18 cellular contexts compared by ENCODE assay signal in the genomic region with DNA sequence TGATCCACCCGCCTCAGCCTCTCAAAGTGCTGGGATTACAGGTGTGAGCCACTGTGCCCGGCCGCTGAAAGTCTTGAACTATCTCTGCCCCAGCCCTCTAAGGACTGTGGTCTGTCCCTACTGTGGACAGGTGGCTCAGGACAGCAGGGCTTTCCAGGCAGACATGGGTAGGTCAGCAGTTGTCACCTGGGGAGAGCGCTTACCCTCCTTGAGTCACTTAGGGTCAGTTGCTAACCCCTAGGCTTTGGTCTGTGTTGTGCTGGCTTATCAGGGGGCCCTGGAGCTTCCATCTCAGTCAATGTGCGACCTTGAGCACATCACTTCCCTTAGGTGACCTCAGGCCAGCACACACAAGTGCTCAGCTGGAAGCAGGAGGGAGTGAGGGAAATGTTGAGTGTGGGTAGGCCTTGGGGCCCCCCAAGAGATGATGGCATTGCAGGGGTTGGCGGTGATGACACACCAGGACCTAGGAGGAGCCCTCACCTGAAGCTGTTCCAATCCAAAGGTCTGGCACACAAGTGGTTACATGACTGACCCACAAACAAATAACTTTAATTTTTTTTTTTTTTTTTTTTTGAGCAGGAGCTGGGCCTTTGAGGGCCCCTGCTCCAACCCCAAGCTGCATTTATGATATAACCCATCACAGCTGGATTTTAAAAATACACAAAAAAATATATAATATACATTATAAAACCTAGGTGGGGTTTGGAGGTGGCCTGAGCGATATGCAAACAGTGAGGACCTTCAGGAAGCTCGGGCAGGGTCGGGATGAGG. TPM values are rescaled to one million over a fixed set of nuclear protein-coding genes. Genes with fewer than 3 reads are reported as not detected.
DNase-seq lines count a peak whose midpoint lies in the region; ATAC-seq, FAIRE-seq and TF ChIP-seq lines count a peak whose summit lies in the region.
"Had no signal": no experiment of that assay in that cellular context is flagged by ENCODE, and none has a peak within 500 bp of the region (broad histone marks: within the 10 kb centered on the region; RNA-seq: fewer than 3 reads in every experiment).

No MANE protein-coding gene starts in this region.

- H3K27ac ChIP-seq in HepG2 (ENCODE audit: extremely low read length, insufficient read depth, low read length): peak overlapping the region; percentile 55
- peak overlapping the region in 1 of 3 donors; percentile 48 for H3K27ac ChIP-seq in right lobe of liver
- no peak overlapping the region for H3K27ac ChIP-seq in Karpas-422 (ENCODE audit: low read length)

- H3K4me2 ChIP-seq in HepG2 (ENCODE audit: low read depth, low read length) (no peak overlapping the region), Karpas-422 (ENCODE audit: low read depth, low read length, poor library complexity, severe bottlenecking) (no peak overlapping the region)

- POLR2A ChIA-PET in HepG2 (lab: Yijun Ruan, JAX): interaction anchor here (0.8 to 9.7 kb wide), 10 partner anchors 13 to 267 kb away, joined by 3 to 88 read pairs (median 5); partner anchors contain the start of genes FANCE and TEAD3
- POLR2A ChIA-PET in activated naive CD8-positive, alpha-beta T cell treated with anti-CD3 and anti-CD28 coated beads, Interleukin-2, amount 10 ng/mL, durations not matched to agents 7 days and 5 days (lab: Charles Lee): no interaction called here

- H3K9me2 ChIP-seq in Karpas-422 (replicated peaks; ENCODE audit: insufficient read depth, low read length): no peaks in the 10 kb centered on the region

- TF ChIP-seq POLR2A in HepG2 (IDR thresholded peaks at IDR 0.05; ENCODE audit: insufficient read depth in 1 of 2, low read depth in 2 of 2, low read length in 2 of 2) (peak in 1 of 2 experiments; percentile 39; a peak in 1 of 4 replicates), right lobe of liver (IDR thresholded peaks at IDR 0.05) (no peak)

- H4K20me1 ChIP-seq in HepG2 (ENCODE audit: insufficient read depth, low read length) (peaks cover 51% of the 10 kb centered on the region), Karpas-422 (ENCODE audit: insufficient read depth, low read depth, low read length) (peaks cover 46% of the 10 kb centered on the region)

- no peak for FAIRE-seq in HepG2 (lab: Jason Lieb, UNC)
- no peak for FAIRE-seq in GM19239 (lab: Jason Lieb, UNC)

- H3K27me3 Mint-ChIP-seq in activated naive CD8-positive, alpha-beta T cell treated with anti-CD3 and anti-CD28 coated beads, Interleukin-2, amount 10 ng/mL, durations not matched to agents 7 days and 5 days: no peaks in the 10 kb centered on the region
- no peaks in the 10 kb centered on the region for H3K27me3 Mint-ChIP-seq in stimulated activated naive CD8-positive, alpha-beta T cell treated with anti-CD3 and anti-CD28 coated beads, Interleukin-15, Interleukin-2, amounts not matched to agents 100 ng/mL and 50 ng/mL, for 24 hours

- peak overlapping the region; percentile 48 for H3K27ac Mint-ChIP-seq in activated naive CD8-positive, alpha-beta T cell treated with anti-CD3 and anti-CD28 coated beads, Interleukin-2, amount 10 ng/mL, durations not matched to agents 7 days and 5 days
- H3K27ac Mint-ChIP-seq in stimulated activated naive CD8-positive, alpha-beta T cell treated with anti-CD3 and anti-CD28 coated beads, Interleukin-15, Interleukin-2, amounts not matched to agents 100 ng/mL and 50 ng/mL, for 24 hours: peak overlapping the region; percentile 67

- H3K4me3 ChIP-seq in HepG2 (replicated peaks in 1 of 3; ENCODE audit: insufficient read depth in 1 of 3, low read depth in 2 of 3, low read length in 3 of 3) (no peak overlapping the region; a peak in 1 of 6 replicates), right lobe of liver (no peak overlapping the region), Karpas-422 (ENCODE audit: low read length) (no peak overlapping the region)
- H3K4me3 ChIP-seq: MG63, spleen had no signal

- TF ChIP-seq EP300 in HepG2 (IDR thresholded peaks at IDR 0.05; ENCODE audit: low read depth in 2 of 2, low read length in 2 of 2) (0 out of 4 replicates have a peak, but pooled peaks of 1 of the 2 experiments have one; percentile 8), HepG2 (CRISPR knock-in tag; IDR thresholded peaks at IDR 0.05; ENCODE audit: borderline replicate concordance) (no peak)

- H2AFZ ChIP-seq in HepG2 (ENCODE audit: low read length) (no peak overlapping the region), Karpas-422 (ENCODE audit: low read length) (no peak overlapping the region)

- no peak for TF ChIP-seq RAD21 in HepG2 (CRISPR knock-in tag; IDR thresholded peaks at IDR 0.05)

- CTCF ChIA-PET in HepG2 (lab: Yijun Ruan, JAX; ENCODE audit: low intra/inter-chr PET ratio, low total read pairs): no interaction called here

- peaks cover 54% of the 10 kb centered on the region for H3K4me1 ChIP-seq in HepG2 (ENCODE audit: insufficient read depth, low read length)
- peaks cover 0 to 27% (median 4%) of the 10 kb centered on the region in 4 donors for H3K4me1 ChIP-seq in right lobe of liver
- H3K4me1 ChIP-seq in Karpas-422 (ENCODE audit: low read length): peaks cover 23% of the 10 kb centered on the region

- H3K4me3 Mint-ChIP-seq in activated naive CD8-positive, alpha-beta T cell treated with anti-CD3 and anti-CD28 coated beads, Interleukin-2, amount 10 ng/mL, durations not matched to agents 7 days and 5 days: no peak overlapping the region
- peak overlapping the region; percentile 49 for H3K4me3 Mint-ChIP-seq in stimulated activated naive CD8-positive, alpha-beta T cell treated with anti-CD3 and anti-CD28 coated beads, Interleukin-15, Interleukin-2, amounts not matched to agents 100 ng/mL and 50 ng/mL, for 24 hours

- no peaks in the 10 kb centered on the region for H3K9me3 ChIP-seq in HepG2 (ENCODE audit: low read length)
- no peaks in the 10 kb centered on the region for H3K9me3 ChIP-seq in right lobe of liver
- H3K9me3 ChIP-seq in Karpas-422 (ENCODE audit: low read length): no peaks in the 10 kb centered on the region
- H3K9me3 ChIP-seq: spleen had no signal

- DNase-seq in HepG2 (ENCODE audit: low spot score) (peak; percentile 54), right lobe of liver (no peak), Karpas-422 (peak; percentile 74), KBM-7 (no peak), GM19239 (ENCODE audit: insufficient read length, low spot score) (no peak)
- DNase-seq in activated naive CD8-positive, alpha-beta T cell treated with anti-CD3 and anti-CD28 coated beads, Interleukin-2, amount 10 ng/mL, durations not matched to agents 7 days and 5 days: no peak
- DNase-seq: activated CD4-positive, alpha-beta T cell treated with anti-CD3 and anti-CD28 coated beads for 1 hour; amniotic stem cell; C1 segment of cervical spinal cord; effector CD4-positive, alpha-beta T cell; left colon; MG63; NCI-H446 treated with DMSO at 0.1 percent for 48 hours; SIG-M5; spleen had no signal

- ATAC-seq in HepG2 (peak; percentile 5), right lobe of liver (no peak), HG02571 (IDR thresholded peaks at IDR 0.05; ENCODE audit: unreplicated experiment) (no peak)
- no peak for ATAC-seq in activated naive CD8-positive, alpha-beta T cell treated with anti-CD3 and anti-CD28 coated beads, Interleukin-2, amount 10 ng/mL, durations not matched to agents 7 days and 5 days (ENCODE audit: low read depth)

- H3K79me2 ChIP-seq in HepG2 (ENCODE audit: insufficient read depth, low read length) (peaks cover 29% of the 10 kb centered on the region), Karpas-422 (ENCODE audit: low read length) (peaks cover 19% of the 10 kb centered on the region)

- in situ Hi-C loops in HepG2 (cut with HindIII; ENCODE audit: extremely low pct_ligation_motif_present, low pct_unique_long_range_greater_than_20kb): no loop called here
- in situ Hi-C loops in KBM-7 (cut with MboI; ENCODE audit: low pct_unique_long_range_greater_than_20kb, low sequenced_read_pairs): no loop called here

- H3K36me3 ChIP-seq in HepG2 (replicated peaks in 1 of 2; ENCODE audit: control insufficient read depth in 1 of 2, insufficient read depth in 2 of 2, low read length in 2 of 2): peaks cover 5 to 34% of the 10 kb centered on the region in 2 experiments
- H3K36me3 ChIP-seq in right lobe of liver: peaks cover 0 to 23% (median 7%) of the 10 kb centered on the region in 4 donors
- H3K36me3 ChIP-seq in Karpas-422 (ENCODE audit: insufficient read depth, low read length): peaks cover 39% of the 10 kb centered on the region

- peaks cover 28% of the 10 kb centered on the region for H3K4me1 Mint-ChIP-seq in activated naive CD8-positive, alpha-beta T cell treated with anti-CD3 and anti-CD28 coated beads, Interleukin-2, amount 10 ng/mL, durations not matched to agents 7 days and 5 days
- H3K4me1 Mint-ChIP-seq in stimulated activated naive CD8-positive, alpha-beta T cell treated with anti-CD3 and anti-CD28 coated beads, Interleukin-15, Interleukin-2, amounts not matched to agents 100 ng/mL and 50 ng/mL, for 24 hours (ENCODE audit: low read depth): peaks cover 32% of the 10 kb centered on the region

- no peak for TF ChIP-seq CTCF in HepG2 (CRISPR knock-in tag; IDR thresholded peaks at IDR 0.05)
- TF ChIP-seq CTCF in right lobe of liver (IDR thresholded peaks at IDR 0.05): no peak

- no peak overlapping the region for H3K9ac ChIP-seq in HepG2 (ENCODE audit: insufficient read depth, low read depth, low read length)
- H3K9ac ChIP-seq in Karpas-422 (ENCODE audit: low read length): no peak overlapping the region

- WGBS in HepG2 (ENCODE audit: low lambda C conversion rate): 84% methylated on average over 9 of the region's 9 CpGs
- 66% methylated on average over 4 of the region's 9 CpGs for WGBS in right lobe of liver (ENCODE audit: insufficient coverage, low coverage, low lambda C conversion rate, missing lambda C conversion rate)

- BruUV-seq in HepG2 (replicated peaks; lab: Mats Ljungman, UMichigan): no TSS peak

- H3K27me3 ChIP-seq in HepG2 (ENCODE audit: control insufficient read depth in 1 of 2, insufficient read depth in 2 of 2, low read length in 2 of 2) (no peaks in the 10 kb centered on the region; a peak in 1 of 5 replicates), right lobe of liver (no peaks in the 10 kb centered on the region), Karpas-422 (ENCODE audit: low read length) (no peaks in the 10 kb centered on the region)
- H3K27me3 ChIP-seq: MG63, spleen had no signal

- H3K36me3 Mint-ChIP-seq in activated naive CD8-positive, alpha-beta T cell treated with anti-CD3 and anti-CD28 coated beads, Interleukin-2, amount 10 ng/mL, durations not matched to agents 7 days and 5 days: peaks cover 19% of the 10 kb centered on the region
- H3K36me3 Mint-ChIP-seq in stimulated activated naive CD8-positive, alpha-beta T cell treated with anti-CD3 and anti-CD28 coated beads, Interleukin-15, Interleukin-2, amounts not matched to agents 100 ng/mL and 50 ng/mL, for 24 hours (ENCODE audit: low read depth): peaks cover 47% of the 10 kb centered on the region

- no peaks in the 10 kb centered on the region for H3K9me3 Mint-ChIP-seq in activated naive CD8-positive, alpha-beta T cell treated with anti-CD3 and anti-CD28 coated beads, Interleukin-2, amount 10 ng/mL, durations not matched to agents 7 days and 5 days
- H3K9me3 Mint-ChIP-seq in stimulated activated naive CD8-positive, alpha-beta T cell treated with anti-CD3 and anti-CD28 coated beads, Interleukin-15, Interleukin-2, amounts not matched to agents 100 ng/mL and 50 ng/mL, for 24 hours: no peaks in the 10 kb centered on the region
- H3K9me3 Mint-ChIP-seq: nephron had no signal

- intact Hi-C loops in HepG2 (cut with micrococcal nuclease; ENCODE audit: unreplicated experiment): no loop called here
- intact Hi-C loops in right lobe of liver (cut with DNase I): no loop called here

RNA-seq across cellular contexts. Expression of gene RPL10A, which starts 5.1 kb away (rescaled TPM):
- total RNA-seq in HepG2 (2016; rRNA removed; fragmentation: Illumina TruSeq; extraction: Trizol): 1,854 and 2,285 TPM in 2 replicates
- 2,437 and 2,775 TPM in 2 replicates for total RNA-seq in HepG2 (2016; cell fraction: cytosol; rRNA removed; fragmentation: Illumina TruSeq; extraction: Trizol; ENCODE audit: low read depth)
- 1,859 and 2,386 TPM in 2 replicates for total RNA-seq in HepG2 (2016; cell fraction: insoluble cytoplasmic fraction; rRNA removed; fragmentation: Illumina TruSeq; extraction: Trizol)
- 4,119 and 4,316 TPM in 2 replicates for total RNA-seq in HepG2 (2016; cell fraction: membrane; rRNA removed; fragmentation: Illumina TruSeq; extraction: Trizol)
- total RNA-seq in HepG2 (2016; cell fraction: nucleus; rRNA removed; fragmentation: Illumina TruSeq; extraction: Trizol): 734 and 771 TPM in 2 replicates
- 2,253 and 2,726 TPM in 2 replicates for polyA plus RNA-seq in HepG2 (2011; rRNA removed)
- polyA plus RNA-seq in HepG2 (2011; cell fraction: cytosol; rRNA removed): 2,315 and 3,589 TPM in 2 replicates
- 1,402 and 1,561 TPM in 2 replicates for polyA plus RNA-seq in HepG2 (2011; cell fraction: nucleus; rRNA removed)
- polyA plus RNA-seq in HepG2 (2012): 2,161 and 2,246 TPM in 2 replicates
- polyA plus RNA-seq in HepG2 (2016; cell fraction: cytosol; fragmentation: Illumina TruSeq; extraction: Trizol; ENCODE audit: low read depth): 3,096 and 3,343 TPM in 2 replicates
- 2,345 and 2,428 TPM in 2 replicates for polyA plus RNA-seq in HepG2 (2016; cell fraction: insoluble cytoplasmic fraction; fragmentation: Illumina TruSeq; extraction: Trizol; ENCODE audit: low read depth)
- polyA plus RNA-seq in HepG2 (2016; cell fraction: membrane; fragmentation: Illumina TruSeq; extraction: Trizol; ENCODE audit: low read depth): 4,116 and 4,234 TPM in 2 replicates
- polyA plus RNA-seq in HepG2 (2016; cell fraction: nucleus; fragmentation: Illumina TruSeq; extraction: Trizol; ENCODE audit: insufficient read depth, low read depth): 1,389 and 1,424 TPM in 2 replicates
- 921 and 1,139 TPM in 2 replicates for polyA minus RNA-seq in HepG2 (2011; rRNA and poly(A)+ RNA removed; ENCODE audit: low replicate concordance)
- 630 and 657 TPM in 2 replicates for polyA minus RNA-seq in HepG2 (2011; cell fraction: cytosol; rRNA and poly(A)+ RNA removed)
- 275 and 369 TPM in 2 replicates for polyA minus RNA-seq in HepG2 (2011; cell fraction: nucleus; rRNA and poly(A)+ RNA removed)
- 100 to 1,000 TPM; 366 to 446 (median 412) TPM for total RNA-seq in right lobe of liver
- 3,423 and 3,839 TPM in 2 replicates for total RNA-seq in Karpas-422 (2014; rRNA removed; shearing (Covaris generic); ENCODE audit: low replicate concordance)
- total RNA-seq in activated naive CD8-positive, alpha-beta T cell treated with anti-CD3 and anti-CD28 coated beads, Interleukin-2, amount 10 ng/mL, durations not matched to agents 7 days and 5 days: 1,000 to 10,000 TPM; 1,373 to 1,398 TPM

RNA-seq across cellular contexts. Expression of gene FANCE, which starts 21.1 kb away (rescaled TPM):
- 9.7 and 11.2 TPM in 2 replicates for total RNA-seq in HepG2 (2016; rRNA removed; fragmentation: Illumina TruSeq; extraction: Trizol)
- 1.9 and 2.5 TPM in 2 replicates for total RNA-seq in HepG2 (2016; cell fraction: cytosol; rRNA removed; fragmentation: Illumina TruSeq; extraction: Trizol; ENCODE audit: low read depth)
- total RNA-seq in HepG2 (2016; cell fraction: insoluble cytoplasmic fraction; rRNA removed; fragmentation: Illumina TruSeq; extraction: Trizol): 9.2 and 10.0 TPM in 2 replicates
- 6.3 and 6.7 TPM in 2 replicates for total RNA-seq in HepG2 (2016; cell fraction: membrane; rRNA removed; fragmentation: Illumina TruSeq; extraction: Trizol)
- total RNA-seq in HepG2 (2016; cell fraction: nucleus; rRNA removed; fragmentation: Illumina TruSeq; extraction: Trizol): 4.8 and 7.1 TPM in 2 replicates
- 7.1 and 7.9 TPM in 2 replicates for polyA plus RNA-seq in HepG2 (2011; rRNA removed)
- 6.3 and 6.8 TPM in 2 replicates for polyA plus RNA-seq in HepG2 (2011; cell fraction: cytosol; rRNA removed)
- 6.9 and 8.4 TPM in 2 replicates for polyA plus RNA-seq in HepG2 (2011; cell fraction: nucleus; rRNA removed)
- 4.1 and 4.3 TPM in 2 replicates for polyA plus RNA-seq in HepG2 (2012)
- 1.5 and 1.6 TPM in 2 replicates for polyA plus RNA-seq in HepG2 (2016; cell fraction: cytosol; fragmentation: Illumina TruSeq; extraction: Trizol; ENCODE audit: low read depth)
- 7.5 and 8.6 TPM in 2 replicates for polyA plus RNA-seq in HepG2 (2016; cell fraction: insoluble cytoplasmic fraction; fragmentation: Illumina TruSeq; extraction: Trizol; ENCODE audit: low read depth)
- 3.0 and 4.3 TPM in 2 replicates for polyA plus RNA-seq in HepG2 (2016; cell fraction: membrane; fragmentation: Illumina TruSeq; extraction: Trizol; ENCODE audit: low read depth)
- polyA plus RNA-seq in HepG2 (2016; cell fraction: nucleus; fragmentation: Illumina TruSeq; extraction: Trizol; ENCODE audit: insufficient read depth, low read depth): 13.2 and 13.8 TPM in 2 replicates
- polyA minus RNA-seq in HepG2 (2011; rRNA and poly(A)+ RNA removed; ENCODE audit: low replicate concordance): 14.3 and 23.1 TPM in 2 replicates
- 5.5 TPM in 2 replicates for polyA minus RNA-seq in HepG2 (2011; cell fraction: cytosol; rRNA and poly(A)+ RNA removed)
- polyA minus RNA-seq in HepG2 (2011; cell fraction: nucleus; rRNA and poly(A)+ RNA removed): 1.8 and 2.4 TPM in 2 replicates
- total RNA-seq in right lobe of liver: 1 to 10 TPM in 3 of 6 experiments, under 1 TPM in 3; 0.44 to 1.7 (median 0.95) TPM
- 9.8 and 14.8 TPM in 2 replicates for total RNA-seq in Karpas-422 (2014; rRNA removed; shearing (Covaris generic); ENCODE audit: low replicate concordance)
- total RNA-seq in activated naive CD8-positive, alpha-beta T cell treated with anti-CD3 and anti-CD28 coated beads, Interleukin-2, amount 10 ng/mL, durations not matched to agents 7 days and 5 days: 10 to 100 TPM; 14.9 to 15.9 TPM

RNA-seq across cellular contexts. Expression of gene TEAD3, which starts 23.6 kb away (rescaled TPM):
- 14.4 and 15.1 TPM in 2 replicates for total RNA-seq in HepG2 (2016; rRNA removed; fragmentation: Illumina TruSeq; extraction: Trizol)
- 3.9 and 4.4 TPM in 2 replicates for total RNA-seq in HepG2 (2016; cell fraction: cytosol; rRNA removed; fragmentation: Illumina TruSeq; extraction: Trizol; ENCODE audit: low read depth)
- 12.5 and 14.5 TPM in 2 replicates for total RNA-seq in HepG2 (2016; cell fraction: insoluble cytoplasmic fraction; rRNA removed; fragmentation: Illumina TruSeq; extraction: Trizol)
- 14.0 and 14.5 TPM in 2 replicates for total RNA-seq in HepG2 (2016; cell fraction: membrane; rRNA removed; fragmentation: Illumina TruSeq; extraction: Trizol)
- 12.5 and 14.3 TPM in 2 replicates for total RNA-seq in HepG2 (2016; cell fraction: nucleus; rRNA removed; fragmentation: Illumina TruSeq; extraction: Trizol)
- polyA plus RNA-seq in HepG2 (2011; rRNA removed): 16.5 and 20.5 TPM in 2 replicates
- polyA plus RNA-seq in HepG2 (2011; cell fraction: cytosol; rRNA removed): 11.8 and 14.3 TPM in 2 replicates
- 41.6 and 45.4 TPM in 2 replicates for polyA plus RNA-seq in HepG2 (2011; cell fraction: nucleus; rRNA removed)
- 19.1 and 24.4 TPM in 2 replicates for polyA plus RNA-seq in HepG2 (2012)
- 5.1 and 5.5 TPM in 2 replicates for polyA plus RNA-seq in HepG2 (2016; cell fraction: cytosol; fragmentation: Illumina TruSeq; extraction: Trizol; ENCODE audit: low read depth)
- polyA plus RNA-seq in HepG2 (2016; cell fraction: insoluble cytoplasmic fraction; fragmentation: Illumina TruSeq; extraction: Trizol; ENCODE audit: low read depth): 22.1 and 28.5 TPM in 2 replicates
- 12.7 and 14.9 TPM in 2 replicates for polyA plus RNA-seq in HepG2 (2016; cell fraction: membrane; fragmentation: Illumina TruSeq; extraction: Trizol; ENCODE audit: low read depth)
- 41.9 and 43.9 TPM in 2 replicates for polyA plus RNA-seq in HepG2 (2016; cell fraction: nucleus; fragmentation: Illumina TruSeq; extraction: Trizol; ENCODE audit: insufficient read depth, low read depth)
- 6.0 and 22.8 TPM in 2 replicates for polyA minus RNA-seq in HepG2 (2011; rRNA and poly(A)+ RNA removed; ENCODE audit: low replicate concordance)
- polyA minus RNA-seq in HepG2 (2011; cell fraction: cytosol; rRNA and poly(A)+ RNA removed): 7.7 and 8.2 TPM in 2 replicates
- 7.9 and 8.6 TPM in 2 replicates for polyA minus RNA-seq in HepG2 (2011; cell fraction: nucleus; rRNA and poly(A)+ RNA removed)
- total RNA-seq in right lobe of liver: 1 to 10 TPM; 5.2 to 8.5 (median 6.9) TPM
- total RNA-seq in Karpas-422 (2014; rRNA removed; shearing (Covaris generic); ENCODE audit: low replicate concordance): not detected in 2 replicates
- under 1 TPM; 0.19 to 0.43 TPM for total RNA-seq in activated naive CD8-positive, alpha-beta T cell treated with anti-CD3 and anti-CD28 coated beads, Interleukin-2, amount 10 ng/mL, durations not matched to agents 7 days and 5 days

RNA-seq across cellular contexts. Expression of gene TULP1, which starts 39.4 kb away (rescaled TPM):
- total RNA-seq in HepG2 (2016; rRNA removed; fragmentation: Illumina TruSeq; extraction: Trizol) (not detected in 2 replicates), right lobe of liver (not detected)
- total RNA-seq in HepG2 (2016; cell fraction: cytosol; rRNA removed; fragmentation: Illumina TruSeq; extraction: Trizol; ENCODE audit: low read depth): 0.35 TPM in 1 of 2 replicates, not detected in the other
- total RNA-seq in HepG2 (2016; cell fraction: insoluble cytoplasmic fraction; rRNA removed; fragmentation: Illumina TruSeq; extraction: Trizol): not detected in 2 replicates
- total RNA-seq in HepG2 (2016; cell fraction: membrane; rRNA removed; fragmentation: Illumina TruSeq; extraction: Trizol): not detected in 2 replicates
- not detected in 2 replicates for total RNA-seq in HepG2 (2016; cell fraction: nucleus; rRNA removed; fragmentation: Illumina TruSeq; extraction: Trizol)
- not detected in 2 replicates for polyA plus RNA-seq in HepG2 (2011; rRNA removed)
- polyA plus RNA-seq in HepG2 (2011; cell fraction: cytosol; rRNA removed): not detected in 2 replicates
- polyA plus RNA-seq in HepG2 (2011; cell fraction: nucleus; rRNA removed): not detected in 2 replicates
- polyA plus RNA-seq in HepG2 (2012): not detected in 2 replicates
- not detected in 2 replicates for polyA plus RNA-seq in HepG2 (2016; cell fraction: cytosol; fragmentation: Illumina TruSeq; extraction: Trizol; ENCODE audit: low read depth)
- polyA plus RNA-seq in HepG2 (2016; cell fraction: insoluble cytoplasmic fraction; fragmentation: Illumina TruSeq; extraction: Trizol; ENCODE audit: low read depth): not detected in 2 replicates
- not detected in 2 replicates for polyA plus RNA-seq in HepG2 (2016; cell fraction: membrane; fragmentation: Illumina TruSeq; extraction: Trizol; ENCODE audit: low read depth)
- not detected in 2 replicates for polyA plus RNA-seq in HepG2 (2016; cell fraction: nucleus; fragmentation: Illumina TruSeq; extraction: Trizol; ENCODE audit: insufficient read depth, low read depth)
- polyA minus RNA-seq in HepG2 (2011; rRNA and poly(A)+ RNA removed; ENCODE audit: low replicate concordance): not detected in 2 replicates
- polyA minus RNA-seq in HepG2 (2011; cell fraction: cytosol; rRNA and poly(A)+ RNA removed): not detected in 2 replicates
- polyA minus RNA-seq in HepG2 (2011; cell fraction: nucleus; rRNA and poly(A)+ RNA removed): not detected in 2 replicates
- total RNA-seq in Karpas-422 (2014; rRNA removed; shearing (Covaris generic); ENCODE audit: low replicate concordance): not detected in 2 replicates
- not detected for total RNA-seq in activated naive CD8-positive, alpha-beta T cell treated with anti-CD3 and anti-CD28 coated beads, Interleukin-2, amount 10 ng/mL, durations not matched to agents 7 days and 5 days
- total RNA-seq: left colon, spleen had no signal

Comparison
In these comparisons a context has a peak if more than half of its experiments do, and no peak if none do; other contexts are left out.
1. DNase-seq: peak in HepG2 (single experiment) and Karpas-422 (single experiment); none in right lobe of liver (0 of 3), activated naive CD8-positive, alpha-beta T cell treated with anti-CD3 and anti-CD28 coated beads, Interleukin-2, amount 10 ng/mL, durations not matched to agents 7 days and 5 days (single experiment), KBM-7 (single experiment) and GM19239 (single experiment).